In genomic region chr14:49896956-49897355, GRCh38 we compare ENCODE assay signal across 2 cellular contexts.
A peak's percentile ranks its signal among the peaks of the same experiment; 100 is the strongest.
TF ChIP-seq lines count a peak whose summit lies in the region.

No MANE protein-coding gene starts in this region.

TF ChIP-seq in HEK293, 187 proteins besides CTCF, POLR2A, EP300 and RAD21:
- TF ChIP-seq PRDM6 (tag by site-specific recombination; IDR thresholded peaks at IDR 0.05) (peak; percentile 96), SCRT2 (tag by site-specific recombination; IDR thresholded peaks at IDR 0.05) (no peak)

TF ChIP-seq in K562, 482 proteins besides CTCF, POLR2A, EP300 and RAD21 (continued from another document):
- TF ChIP-seq HMBOX1 (IDR thresholded peaks at IDR 0.05) = peak; percentile 43; the same call in 1 of the 2 replicates
- no peak for TF ChIP-seq MTF1 (CRISPR knock-in tag; IDR thresholded peaks at IDR 0.05; ENCODE audit: borderline replicate concordance)
- TF ChIP-seq ZNF398 (CRISPR knock-in tag; IDR thresholded peaks at IDR 0.05) = no peak
